Comparison of ENCODE assay signal across 11 cellular contexts in genomic region chr4:128155231-128155855, GRCh38.
"Had no signal": no experiment of that assay in that cellular context is flagged by ENCODE, and none has a peak within 500 bp of the region (broad histone marks: within the 10 kb centered on the region; RNA-seq: fewer than 3 reads in every experiment).

No MANE protein-coding gene starts in this region.

- H3K4me3 ChIP-seq: ovary, testis had no signal

- H3K27ac Mint-ChIP-seq: activated CD4-positive, alpha-beta memory T cell treated with anti-CD3 and anti-CD28 coated beads, Interleukin-2, amount 10 ng/mL, durations not matched to agents 7 days and 5 days; activated naive CD8-positive, alpha-beta T cell; dendritic cell treated with granulocyte-macrophage colony-stimulating factor and Interleukin-4, amounts not matched to agents 40 ng/mL and 50 ng/mL, for 4 days; stimulated activated naive CD8-positive, alpha-beta T cell treated with anti-CD3 and anti-CD28 coated beads, Interleukin-15, Interleukin-2, amounts not matched to agents 100 ng/mL and 50 ng/mL, for 24 hours had no signal

- H3K27ac ChIP-seq: brain microvascular endothelial cell, ovary, testis had no signal

- H3K4me1 Mint-ChIP-seq: activated CD4-positive, alpha-beta memory T cell treated with anti-CD3 and anti-CD28 coated beads, Interleukin-2, amount 10 ng/mL, durations not matched to agents 7 days and 5 days had no signal

- H3K9me3 Mint-ChIP-seq: stimulated activated naive CD8-positive, alpha-beta T cell treated with anti-CD3 and anti-CD28 coated beads, Interleukin-15, Interleukin-2, amounts not matched to agents 100 ng/mL and 50 ng/mL, for 24 hours had no signal

- DNase-seq: activated CD4-positive, alpha-beta memory T cell treated with anti-CD3 and anti-CD28 coated beads, Interleukin-2, amount 10 ng/mL, durations not matched to agents 7 days and 5 days; activated gamma-delta T cell; activated T-cell treated with anti-CD3 and anti-CD28 coated beads, Interleukin-2, amount 50 U/mL, for 48 hours; brain microvascular endothelial cell; cerebellar nuclear complex; ovary; T-helper 2 cell; testis had no signal

- H3K4me3 Mint-ChIP-seq: activated CD4-positive, alpha-beta memory T cell treated with anti-CD3 and anti-CD28 coated beads, Interleukin-2, amount 10 ng/mL, durations not matched to agents 7 days and 5 days; activated naive CD8-positive, alpha-beta T cell; dendritic cell treated with granulocyte-macrophage colony-stimulating factor and Interleukin-4, amounts not matched to agents 40 ng/mL and 50 ng/mL, for 4 days; stimulated activated naive CD8-positive, alpha-beta T cell treated with anti-CD3 and anti-CD28 coated beads, Interleukin-15, Interleukin-2, amounts not matched to agents 100 ng/mL and 50 ng/mL, for 24 hours had no signal

- H3K27me3 Mint-ChIP-seq: activated CD4-positive, alpha-beta memory T cell treated with anti-CD3 and anti-CD28 coated beads, Interleukin-2, amount 10 ng/mL, durations not matched to agents 7 days and 5 days; activated naive CD8-positive, alpha-beta T cell; dendritic cell treated with granulocyte-macrophage colony-stimulating factor and Interleukin-4, amounts not matched to agents 40 ng/mL and 50 ng/mL, for 4 days; stimulated activated naive CD8-positive, alpha-beta T cell treated with anti-CD3 and anti-CD28 coated beads, Interleukin-15, Interleukin-2, amounts not matched to agents 100 ng/mL and 50 ng/mL, for 24 hours had no signal

- H3K27me3 ChIP-seq: brain microvascular endothelial cell, ovary, testis had no signal
